Comparison of ENCODE assay signal across 14 cellular contexts in the genomic region with DNA sequence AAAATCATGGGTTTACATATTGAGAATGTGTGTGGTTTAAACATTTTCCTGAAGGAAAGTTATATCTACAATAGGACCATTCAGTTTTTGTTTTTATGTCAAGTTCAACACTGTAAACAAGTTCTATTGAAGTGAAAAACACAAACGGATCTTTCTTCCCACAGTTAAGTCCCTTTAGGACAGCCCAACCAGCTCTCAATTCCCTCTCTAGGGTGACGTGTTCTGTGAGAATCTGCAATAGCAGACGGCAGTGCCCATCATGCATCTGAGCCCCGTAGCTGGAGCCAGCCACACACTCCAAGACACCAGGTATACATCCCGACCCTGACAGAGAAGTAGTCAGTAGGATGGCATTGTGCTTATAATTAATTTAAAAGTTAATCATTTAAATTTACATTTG.
"Had no signal": no experiment of that assay in that cellular context is flagged by ENCODE, and none has a peak within 500 bp of the region (broad histone marks: within the 10 kb centered on the region; RNA-seq: fewer than 3 reads in every experiment).

No MANE protein-coding gene starts in this region.

- H3K4me3 ChIP-seq: adrenal gland, cardiac muscle cell, lung, transverse colon had no signal

- H3K9ac ChIP-seq: parathyroid adenoma had no signal

- ATAC-seq: activated T-cell treated with anti-CD3 and anti-CD28 coated beads, Interleukin-2, amount 50 U/mL, for 4 hours; esophagus mucosa; stimulated activated effector memory CD8-positive, alpha-beta T cell treated with anti-CD3 and anti-CD28 coated beads, Interleukin-12 subunit alpha, Interleukin-12 subunit beta, amount 100 ng/mL, for 72 hours had no signal

- DNase-seq: activated CD4-positive, alpha-beta memory T cell treated with anti-CD3 and anti-CD28 coated beads, Interleukin-2, amount 10 ng/mL, durations not matched to agents 7 days and 5 days; activated CD4-positive, alpha-beta T cell treated with anti-CD3 and anti-CD28 coated beads for 4 hours; activated effector memory CD4-positive, alpha-beta T cell treated with anti-CD3 and anti-CD28 coated beads, Interleukin-2, amount 50 U/mL, for 16 hours; activated T-cell treated with anti-CD3 and anti-CD28 coated beads, Interleukin-2, amount 50 U/mL, for 4 hours; adrenal gland; glutamatergic neuron; naive B cell; retina; transverse colon had no signal

- H3K27ac ChIP-seq: adrenal gland, cardiac muscle cell, parathyroid adenoma, transverse colon had no signal

- H3K79me2 ChIP-seq: parathyroid adenoma had no signal

- H3K27me3 ChIP-seq: adrenal gland, cardiac muscle cell, transverse colon had no signal

- H3K36me3 ChIP-seq: adrenal gland, cardiac muscle cell, transverse colon had no signal

- H3K9me3 ChIP-seq: adrenal gland, transverse colon had no signal

- H3K4me1 ChIP-seq: parathyroid adenoma had no signal

- H2AFZ ChIP-seq: parathyroid adenoma had no signal
